ENCODE assay signal across 24 cellular contexts in the genomic region with DNA sequence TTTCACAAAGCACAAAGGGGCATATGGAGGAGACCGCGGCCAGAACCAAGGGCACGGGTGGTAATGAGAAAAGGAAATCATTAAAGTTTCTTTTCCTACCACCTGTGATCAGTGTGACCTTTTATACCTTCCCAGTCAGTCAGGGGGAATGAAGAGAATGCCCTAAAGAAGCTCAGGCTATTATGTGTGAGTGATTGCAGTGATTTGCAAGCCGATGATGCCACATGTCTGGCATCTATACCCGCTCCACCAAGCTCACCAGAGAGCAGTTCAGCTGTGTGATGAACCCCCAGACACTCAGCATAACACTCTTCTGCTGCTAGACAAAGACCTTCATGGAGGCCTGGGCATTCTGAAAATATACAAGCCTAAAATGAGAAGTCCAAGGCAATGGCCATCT.
"Had no signal": no experiment of that assay in that cellular context is flagged by ENCODE, and none has a peak within 500 bp of the region (broad histone marks: within the 10 kb centered on the region; RNA-seq: fewer than 3 reads in every experiment).

No MANE protein-coding gene starts in this region.

- H3K27me3 ChIP-seq: esophagus squamous epithelium, gastroesophageal sphincter, pancreas, stomach had no signal

- H3K4me3 Mint-ChIP-seq: dendritic cell treated with granulocyte-macrophage colony-stimulating factor and Interleukin-4, amounts not matched to agents 40 ng/mL and 50 ng/mL, for 4 days; immature natural killer cell; mesothelial cell of epicardium; naive B cell; nephron had no signal

- H3K9me3 Mint-ChIP-seq: dendritic cell treated with granulocyte-macrophage colony-stimulating factor and Interleukin-4, amounts not matched to agents 40 ng/mL and 50 ng/mL, for 4 days; immature natural killer cell; mesothelial cell of epicardium; nephron had no signal

- ATAC-seq: gastroesophageal sphincter, left lobe of liver, pancreas, sciatic nerve had no signal

- H3K9me3 ChIP-seq: esophagus squamous epithelium, gastroesophageal sphincter, pancreas, prostate gland, stomach, thoracic aorta had no signal

- H3K27ac ChIP-seq: esophagus squamous epithelium, gastroesophageal sphincter, pancreas, prostate gland, skin epidermis, stomach, thoracic aorta had no signal

- H3K4me1 Mint-ChIP-seq: immature natural killer cell, mesothelial cell of epicardium, naive B cell, nephron had no signal

- DNase-seq: cerebellar nuclear complex; esophagus squamous epithelium; foreskin fibroblast; immature natural killer cell; kidney; mammary epithelial cell; naive B cell; occipital lobe; pancreas; retina; stimulated activated CD4-positive, alpha-beta T cell treated with anti-CD3 and anti-CD28 coated beads, Interleukin-2, amount 100 ng/mL, for 24 hours; stimulated activated CD4-positive, alpha-beta T cell treated with anti-CD3 and anti-CD28 coated beads, Interleukin-4, amount 100 ng/mL, for 4 hours; stimulated activated naive CD4-positive, alpha-beta T cell; stomach; substantia nigra had no signal

- H3K27ac Mint-ChIP-seq: dendritic cell treated with granulocyte-macrophage colony-stimulating factor and Interleukin-4, amounts not matched to agents 40 ng/mL and 50 ng/mL, for 4 days; immature natural killer cell; mesothelial cell of epicardium; naive B cell; nephron had no signal

- H3K36me3 ChIP-seq: esophagus squamous epithelium, gastroesophageal sphincter, pancreas, prostate gland, stomach, thoracic aorta had no signal

- H3K36me3 Mint-ChIP-seq: immature natural killer cell, mesothelial cell of epicardium, naive B cell had no signal

- H3K4me1 ChIP-seq: pancreas, prostate gland, stomach had no signal

- H3K4me3 ChIP-seq: esophagus squamous epithelium, gastroesophageal sphincter, pancreas, prostate gland, skin epidermis, stomach, thoracic aorta had no signal
